ENCODE assay signal across 1 cellular context in the genomic region with DNA sequence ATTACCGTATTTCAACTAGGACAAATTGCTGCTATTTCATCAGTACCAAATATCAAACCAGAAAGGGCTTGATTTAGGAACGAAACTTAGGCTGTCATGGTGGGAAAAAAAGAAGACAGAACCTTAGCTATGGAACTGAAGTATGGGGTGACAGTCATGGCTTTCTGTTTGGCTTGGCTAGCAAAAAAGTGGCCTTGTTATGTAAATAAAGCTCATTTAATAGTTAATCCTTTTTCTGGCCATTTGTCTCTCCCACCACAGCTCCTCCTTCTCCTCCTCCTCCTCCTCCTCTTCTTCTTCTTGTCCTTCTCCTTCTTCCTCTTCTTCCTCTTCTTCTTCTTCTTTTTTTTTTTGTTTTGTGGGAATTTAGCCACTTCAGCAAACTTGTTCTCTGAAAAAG.
TF ChIP-seq lines count a peak whose summit lies in the region.

No MANE protein-coding gene starts in this region.

TF ChIP-seq in GM23338, 12 proteins besides CTCF, POLR2A, EP300 and RAD21:
- TF ChIP-seq, protein P1, sequence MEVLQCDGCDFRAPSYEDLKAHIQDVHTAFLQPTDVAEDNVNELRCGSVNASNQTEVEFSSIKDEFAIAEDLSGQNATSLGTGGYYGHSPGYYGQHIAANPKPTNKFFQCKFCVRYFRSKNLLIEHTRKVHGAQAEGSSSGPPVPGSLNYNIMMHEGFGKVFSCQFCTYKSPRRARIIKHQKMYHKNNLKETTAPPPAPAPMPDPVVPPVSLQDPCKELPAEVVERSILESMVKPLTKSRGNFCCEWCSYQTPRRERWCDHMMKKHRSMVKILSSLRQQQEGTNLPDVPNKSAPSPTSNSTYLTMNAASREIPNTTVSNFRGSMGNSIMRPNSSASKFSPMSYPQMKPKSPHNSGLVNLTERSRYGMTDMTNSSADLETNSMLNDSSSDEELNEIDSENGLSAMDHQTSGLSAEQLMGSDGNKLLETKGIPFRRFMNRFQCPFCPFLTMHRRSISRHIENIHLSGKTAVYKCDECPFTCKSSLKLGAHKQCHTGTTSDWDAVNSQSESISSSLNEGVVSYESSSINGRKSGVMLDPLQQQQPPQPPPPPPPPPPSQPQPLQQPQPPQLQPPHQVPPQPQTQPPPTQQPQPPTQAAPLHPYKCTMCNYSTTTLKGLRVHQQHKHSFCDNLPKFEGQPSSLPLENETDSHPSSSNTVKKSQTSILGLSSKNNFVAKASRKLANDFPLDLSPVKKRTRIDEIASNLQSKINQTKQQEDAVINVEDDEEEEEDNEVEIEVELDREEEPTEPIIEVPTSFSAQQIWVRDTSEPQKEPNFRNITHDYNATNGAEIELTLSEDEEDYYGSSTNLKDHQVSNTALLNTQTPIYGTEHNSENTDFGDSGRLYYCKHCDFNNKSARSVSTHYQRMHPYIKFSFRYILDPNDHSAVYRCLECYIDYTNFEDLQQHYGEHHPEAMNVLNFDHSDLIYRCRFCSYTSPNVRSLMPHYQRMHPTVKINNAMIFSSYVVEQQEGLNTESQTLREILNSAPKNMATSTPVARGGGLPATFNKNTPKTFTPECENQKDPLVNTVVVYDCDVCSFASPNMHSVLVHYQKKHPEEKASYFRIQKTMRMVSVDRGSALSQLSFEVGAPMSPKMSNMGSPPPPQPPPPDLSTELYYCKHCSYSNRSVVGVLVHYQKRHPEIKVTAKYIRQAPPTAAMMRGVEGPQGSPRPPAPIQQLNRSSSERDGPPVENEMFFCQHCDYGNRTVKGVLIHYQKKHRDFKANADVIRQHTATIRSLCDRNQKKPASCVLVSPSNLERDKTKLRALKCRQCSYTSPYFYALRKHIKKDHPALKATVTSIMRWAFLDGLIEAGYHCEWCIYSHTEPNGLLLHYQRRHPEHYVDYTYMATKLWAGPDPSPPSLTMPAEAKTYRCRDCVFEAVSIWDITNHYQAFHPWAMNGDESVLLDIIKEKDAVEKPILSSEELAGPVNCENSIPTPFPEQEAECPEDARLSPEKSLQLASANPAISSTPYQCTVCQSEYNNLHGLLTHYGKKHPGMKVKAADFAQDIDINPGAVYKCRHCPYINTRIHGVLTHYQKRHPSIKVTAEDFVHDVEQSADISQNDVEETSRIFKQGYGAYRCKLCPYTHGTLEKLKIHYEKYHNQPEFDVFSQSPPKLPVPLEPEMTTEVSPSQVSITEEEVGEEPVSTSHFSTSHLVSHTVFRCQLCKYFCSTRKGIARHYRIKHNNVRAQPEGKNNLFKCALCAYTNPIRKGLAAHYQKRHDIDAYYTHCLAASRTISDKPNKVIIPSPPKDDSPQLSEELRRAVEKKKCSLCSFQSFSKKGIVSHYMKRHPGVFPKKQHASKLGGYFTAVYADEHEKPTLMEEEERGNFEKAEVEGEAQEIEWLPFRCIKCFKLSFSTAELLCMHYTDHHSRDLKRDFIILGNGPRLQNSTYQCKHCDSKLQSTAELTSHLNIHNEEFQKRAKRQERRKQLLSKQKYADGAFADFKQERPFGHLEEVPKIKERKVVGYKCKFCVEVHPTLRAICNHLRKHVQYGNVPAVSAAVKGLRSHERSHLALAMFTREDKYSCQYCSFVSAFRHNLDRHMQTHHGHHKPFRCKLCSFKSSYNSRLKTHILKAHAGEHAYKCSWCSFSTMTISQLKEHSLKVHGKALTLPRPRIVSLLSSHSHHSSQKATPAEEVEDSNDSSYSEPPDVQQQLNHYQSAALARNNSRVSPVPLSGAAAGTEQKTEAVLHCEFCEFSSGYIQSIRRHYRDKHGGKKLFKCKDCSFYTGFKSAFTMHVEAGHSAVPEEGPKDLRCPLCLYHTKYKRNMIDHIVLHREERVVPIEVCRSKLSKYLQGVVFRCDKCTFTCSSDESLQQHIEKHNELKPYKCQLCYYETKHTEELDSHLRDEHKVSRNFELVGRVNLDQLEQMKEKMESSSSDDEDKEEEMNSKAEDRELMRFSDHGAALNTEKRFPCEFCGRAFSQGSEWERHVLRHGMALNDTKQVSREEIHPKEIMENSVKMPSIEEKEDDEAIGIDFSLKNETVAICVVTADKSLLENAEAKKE (CRISPR knock-in tag; IDR thresholded peaks at IDR 0.05): peak; percentile 61; the same call in 1 of the 2 replicates
- TF ChIP-seq STAT1 (IDR thresholded peaks at IDR 0.05; ENCODE audit: unreplicated experiment): no peak
